Comparison of ENCODE assay signal across 24 cellular contexts in the genomic region with DNA sequence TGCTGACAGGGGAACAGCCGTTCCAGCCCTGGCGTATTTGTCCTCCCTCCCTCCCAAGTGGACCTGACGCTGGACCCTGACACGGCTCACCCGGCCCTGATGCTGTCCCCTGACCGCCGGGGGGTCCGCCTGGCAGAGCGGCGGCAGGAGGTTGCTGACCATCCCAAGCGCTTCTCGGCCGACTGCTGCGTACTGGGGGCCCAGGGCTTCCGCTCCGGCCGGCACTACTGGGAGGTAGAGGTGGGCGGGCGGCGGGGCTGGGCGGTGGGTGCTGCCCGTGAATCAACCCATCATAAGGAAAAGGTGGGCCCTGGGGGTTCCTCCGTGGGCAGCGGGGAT. TPM values are rescaled to one million over a fixed set of nuclear protein-coding genes. Genes with fewer than 3 reads are reported as not detected.
DNase-seq lines count a peak whose midpoint lies in the region; ATAC-seq and TF ChIP-seq lines count a peak whose summit lies in the region.
"Had no signal": no experiment of that assay in that cellular context is flagged by ENCODE, and none has a peak within 500 bp of the region (broad histone marks: within the 10 kb centered on the region; RNA-seq: fewer than 3 reads in every experiment).

No MANE protein-coding gene starts in this region.

- no peaks in the 10 kb centered on the region for H3K9me2 ChIP-seq in OCI-LY1 (ENCODE audit: low read depth, low read length)

- peaks cover 78% of the 10 kb centered on the region for H3K36me3 Mint-ChIP-seq in endodermal cell (ENCODE audit: low read depth)

- H3K27me3 ChIP-seq in OCI-LY1 (ENCODE audit: insufficient read depth, low read length), result no peaks in the 10 kb centered on the region
- no peaks in the 10 kb centered on the region for H3K27me3 ChIP-seq in endodermal cell (ENCODE audit: control insufficient read depth, insufficient read depth, low read length, poor library complexity, severe bottlenecking)
- H3K27me3 ChIP-seq: left lung, pancreas, transverse colon had no signal

- H3K36me3 ChIP-seq in OCI-LY1 (ENCODE audit: insufficient read depth, low read length) (peaks cover 86% of the 10 kb centered on the region), endodermal cell (ENCODE audit: control insufficient read depth, insufficient read depth, low read length) (peaks cover 73% of the 10 kb centered on the region)

- no peaks in the 10 kb centered on the region for H3K4me1 Mint-ChIP-seq in endodermal cell
- H3K4me1 Mint-ChIP-seq: mesothelial cell of epicardium had no signal

- H3K9ac ChIP-seq in OCI-LY1 (ENCODE audit: low read length) (no peak overlapping the region), endodermal cell (ENCODE audit: extremely low read depth, low read length, poor library complexity, severe bottlenecking) (no peak overlapping the region)

- H2AFZ ChIP-seq in OCI-LY1 (ENCODE audit: low read length), result no peak overlapping the region

- H3K9me3 ChIP-seq in OCI-LY1 (ENCODE audit: low read length), result no peaks in the 10 kb centered on the region
- no peaks in the 10 kb centered on the region for H3K9me3 ChIP-seq in endodermal cell (ENCODE audit: control insufficient read depth, low read length)
- H3K9me3 ChIP-seq: left lung, pancreas, transverse colon had no signal

- H3K27me3 Mint-ChIP-seq in endodermal cell (ENCODE audit: insufficient read depth), result no peaks in the 10 kb centered on the region
- H3K27me3 Mint-ChIP-seq: CD4-positive, alpha-beta T cell; naive thymus-derived CD8-positive, alpha-beta T cell had no signal

- 89 to 92% methylated on average over 15 to 24 of the region's 24 CpGs for WGBS in endodermal cell (ENCODE audit: insufficient coverage in 1 of 2, insufficient read length in 1 of 2), 2 experiments

- H3K4me2 ChIP-seq in OCI-LY1 (ENCODE audit: low read length), result no peak overlapping the region

- H3K27ac Mint-ChIP-seq in endodermal cell, result no peak overlapping the region

- H3K4me3 Mint-ChIP-seq in endodermal cell, result no peak overlapping the region
- H3K4me3 Mint-ChIP-seq: CD4-positive, alpha-beta T cell; immature natural killer cell; mesothelial cell of epicardium; naive thymus-derived CD8-positive, alpha-beta T cell had no signal

- H3K4me3 ChIP-seq in OCI-LY1 (ENCODE audit: low read depth, low read length, poor library complexity, severe bottlenecking), result no peak overlapping the region
- no peak overlapping the region for H3K4me3 ChIP-seq in endodermal cell (ENCODE audit: low read length)
- H3K4me3 ChIP-seq: left lung, pancreas, SK-N-MC, transverse colon had no signal

- TF ChIP-seq CTCF in OCI-LY1 (IDR thresholded peaks at IDR 0.05; ENCODE audit: low read length), result no peak
- no peak for TF ChIP-seq CTCF in endodermal cell (conservative IDR thresholded peaks at IDR 0.05)

- peaks cover 28% of the 10 kb centered on the region for H3F3A ChIP-seq in OCI-LY1 (ENCODE audit: insufficient read depth, low read length)

- H3K9me3 Mint-ChIP-seq in endodermal cell, result no peaks in the 10 kb centered on the region
- H3K9me3 Mint-ChIP-seq: CD4-positive, alpha-beta T cell; immature natural killer cell; mesothelial cell of epicardium; naive thymus-derived CD8-positive, alpha-beta T cell had no signal

- H3K27ac ChIP-seq in OCI-LY1 (ENCODE audit: low read depth, low read length, poor library complexity, severe bottlenecking) (peak overlapping the region; percentile 16), endodermal cell (ENCODE audit: low read depth, low read length) (no peak overlapping the region)
- H3K27ac ChIP-seq: HL-60, left lung, pancreas, transverse colon had no signal

- DNase-seq in activated CD8-positive, alpha-beta memory T cell treated with anti-CD3 and anti-CD28 coated beads for 24 hours, result peak; percentile 63
- DNase-seq in activated CD8-positive, alpha-beta memory T cell treated with anti-CD3 and anti-CD28 coated beads, Interleukin-2, amount 50 U/mL, for 48 hours, result no peak
- DNase-seq in endodermal cell (peak; percentile 61), amniotic stem cell (lab: John Stamatoyannopoulos, UW) (no peak), NCI-H748 (lab: John Stamatoyannopoulos, UW; ENCODE audit: unreplicated experiment) (no peak)
- peak; percentile 34 for DNase-seq in stimulated activated CD8-positive, alpha-beta memory T cell treated with anti-CD3 and anti-CD28 coated beads, Interleukin-4, amount 100 ng/mL, for 48 hours
- DNase-seq: activated CD4-positive, alpha-beta T cell treated with anti-CD3 and anti-CD28 coated beads, Interleukin-2, amount 50 U/mL, for 4 hours; activated CD8-positive, alpha-beta memory T cell treated with anti-CD3 and anti-CD28 coated beads, Interleukin-2, amount 50 U/mL, for 4 hours; CD4-positive, alpha-beta T cell; DMS53; GF-D8; immature natural killer cell; left lung; naive thymus-derived CD8-positive, alpha-beta T cell; NCI-H1092 treated with DMSO at 0.1 percent for 48 hours; NCI-H1930; NCI-H69; pancreas; transverse colon had no signal

- H3K4me1 ChIP-seq in OCI-LY1 (ENCODE audit: insufficient read depth, low read length, severe bottlenecking), result peaks cover 30% of the 10 kb centered on the region
- no peaks in the 10 kb centered on the region for H3K4me1 ChIP-seq in endodermal cell (ENCODE audit: control insufficient read depth, insufficient read depth, low read length)
- H3K4me1 ChIP-seq: pancreas, transverse colon had no signal

- no peaks in the 10 kb centered on the region for H4K20me1 ChIP-seq in OCI-LY1 (ENCODE audit: insufficient read depth, low read length)

- no peaks in the 10 kb centered on the region for H3K79me2 ChIP-seq in OCI-LY1 (ENCODE audit: insufficient read depth, low read length)

- no peak for ATAC-seq in GM21528 (IDR thresholded peaks at IDR 0.05; ENCODE audit: low FRiP score, unreplicated experiment)
- ATAC-seq: left lung had no signal

RNA-seq across cellular contexts. Expression of gene RACK1, which starts 9.6 kb away (rescaled TPM):
- 1,000 to 10,000 TPM; 1,942 to 1,975 TPM for total RNA-seq in endodermal cell
- 2,359 TPM for polyA plus RNA-seq in endodermal cell (2013, experiment 1 of 2)
- polyA plus RNA-seq in endodermal cell (2013, experiment 2 of 2), result 2,067 TPM

RNA-seq across cellular contexts. Expression of gene TRIM41, which starts 11.0 kb away (rescaled TPM):
- 10 to 100 TPM; 37.5 to 41.7 TPM for total RNA-seq in endodermal cell
- 29.1 TPM for polyA plus RNA-seq in endodermal cell (2013, experiment 1 of 2)
- 23.7 TPM for polyA plus RNA-seq in endodermal cell (2013, experiment 2 of 2)

RNA-seq across cellular contexts. Expression of gene TRIM52, which starts 26.9 kb away (rescaled TPM):
- total RNA-seq in endodermal cell, result 1 to 10 TPM; 5.3 to 5.9 TPM
- 8.0 TPM for polyA plus RNA-seq in endodermal cell (2013, experiment 1 of 2)
- polyA plus RNA-seq in endodermal cell (2013, experiment 2 of 2), result 5.8 TPM

RNA-seq across cellular contexts. Expression of gene TRIM7, which starts 29.1 kb away (rescaled TPM):
- not detected for total RNA-seq in endodermal cell
- polyA plus RNA-seq in endodermal cell (2013, experiment 1 of 2), result 0.21 TPM
- 0.29 TPM for polyA plus RNA-seq in endodermal cell (2013, experiment 2 of 2)

Comparison
In these comparisons a context has a peak if more than half of its experiments do, and no peak if none do; other contexts are left out.
1. DNase-seq: peak in activated CD8-positive, alpha-beta memory T cell treated with anti-CD3 and anti-CD28 coated beads for 24 hours (single experiment), endodermal cell (single experiment) and stimulated activated CD8-positive, alpha-beta memory T cell treated with anti-CD3 and anti-CD28 coated beads, Interleukin-4, amount 100 ng/mL, for 48 hours (single experiment); none in activated CD8-positive, alpha-beta memory T cell treated with anti-CD3 and anti-CD28 coated beads, Interleukin-2, amount 50 U/mL, for 48 hours (single experiment), amniotic stem cell (single experiment) and NCI-H748 (single experiment).